15 cellular contexts compared by ENCODE assay signal in genomic region chr10:61682323-61682722, GRCh38. TPM values are rescaled to one million over a fixed set of nuclear protein-coding genes. Genes with fewer than 3 reads are reported as not detected.
DNase-seq lines count a peak whose midpoint lies in the region; ATAC-seq and TF ChIP-seq lines count a peak whose summit lies in the region.
"Had no signal": no experiment of that assay in that cellular context is flagged by ENCODE, and none has a peak within 500 bp of the region (broad histone marks: within the 10 kb centered on the region; RNA-seq: fewer than 3 reads in every experiment).

No MANE protein-coding gene starts in this region.

- H3K36me3 Mint-ChIP-seq in Caco-2 (ENCODE audit: insufficient read depth, unreplicated experiment) (no peaks in the 10 kb centered on the region), glutamatergic neuron (ENCODE audit: unreplicated experiment) (no peaks in the 10 kb centered on the region)
- H3K36me3 Mint-ChIP-seq: CD4-positive, alpha-beta memory T cell had no signal

- no peaks in the 10 kb centered on the region for H4K20me1 ChIP-seq in IMR-90 (ENCODE audit: insufficient read depth, low read length)

- BruUV-seq in Caco-2 (replicated peaks; lab: Mats Ljungman, UMichigan) (no TSS peak), IMR-90 (replicated peaks; lab: Mats Ljungman, UMichigan) (no TSS peak)

- H3K9me3 Mint-ChIP-seq in Caco-2 (ENCODE audit: unreplicated experiment) (no peaks in the 10 kb centered on the region), glutamatergic neuron (ENCODE audit: unreplicated experiment) (no peaks in the 10 kb centered on the region)
- H3K9me3 Mint-ChIP-seq: CD4-positive, alpha-beta memory T cell had no signal

- no peak overlapping the region for H2AFZ ChIP-seq in IMR-90 (replicated peaks; ENCODE audit: low read length, poor library complexity)

- in situ Hi-C loops in IMR-90 (cut with MboI; ENCODE audit: low sequenced_read_pairs), result no loop called here
- in situ Hi-C loops in astrocyte of the cerebellum (cut with HindIII; ENCODE audit: low sequenced_read_pairs), result no loop called here

- H2BK5ac ChIP-seq in IMR-90 (ENCODE audit: low read depth, low read length, poor library complexity, severe bottlenecking), result no peak overlapping the region

- dilution Hi-C loops in IMR-90 (cut with HindIII; ENCODE audit: low sequenced_read_pairs, unreplicated experiment), result no loop called here

- intact Hi-C loops in Caco-2 (cut with micrococcal nuclease; ENCODE audit: unreplicated experiment), result no loop called here
- intact Hi-C loops in IMR-90 (cut with micrococcal nuclease), result no loop called here
- intact Hi-C loops in uterus (cut with DNase I; ENCODE audit: low total_unique reads), result no loop called here

- H3K4ac ChIP-seq in IMR-90 (ENCODE audit: low read depth, low read length), result no peak overlapping the region

- no peak overlapping the region for H2BK15ac ChIP-seq in IMR-90 (ENCODE audit: low read depth, low read length)

- no peak overlapping the region for H2AK9ac ChIP-seq in IMR-90 (replicated peaks; ENCODE audit: low read depth, low read length, poor library complexity)

- H3K4me1 Mint-ChIP-seq in Caco-2 (ENCODE audit: low read depth, unreplicated experiment), result no peaks in the 10 kb centered on the region
- no peaks in the 10 kb centered on the region for H3K4me1 Mint-ChIP-seq in glutamatergic neuron (ENCODE audit: low read depth, unreplicated experiment)
- H3K4me1 Mint-ChIP-seq: CD4-positive, alpha-beta memory T cell had no signal

- TF ChIP-seq RAD21 in IMR-90 (IDR thresholded peaks at IDR 0.05; ENCODE audit: low read length), result no peak

- H3K36me3 ChIP-seq in Caco-2 (ENCODE audit: control insufficient read depth, insufficient read depth, low read length) (no peaks in the 10 kb centered on the region), IMR-90 (ENCODE audit: control insufficient read depth, insufficient read depth, low read length) (no peaks in the 10 kb centered on the region), uterus (no peaks in the 10 kb centered on the region)
- H3K36me3 ChIP-seq: HAP-1 had no signal

- no peak overlapping the region for H3K4me3 ChIP-seq in Caco-2 (ENCODE audit: low read depth, low read length)
- no peak overlapping the region for H3K4me3 ChIP-seq in IMR-90 (ENCODE audit: insufficient read depth, low read depth, low read length)
- H3K4me3 ChIP-seq in astrocyte of the cerebellum (ENCODE audit: low read depth, low read length), result no peak overlapping the region
- no peak overlapping the region for H3K4me3 ChIP-seq in fibroblast of villous mesenchyme (ENCODE audit: low read depth, low read length)
- H3K4me3 ChIP-seq in uterus, result no peak overlapping the region
- H3K4me3 ChIP-seq: HAP-1 had no signal

- H3K4me1 ChIP-seq in Caco-2, result no peaks in the 10 kb centered on the region
- H3K4me1 ChIP-seq in IMR-90 (ENCODE audit: control insufficient read depth, insufficient read depth, low read length), result no peaks in the 10 kb centered on the region
- H3K4me1 ChIP-seq in uterus, result no peaks in the 10 kb centered on the region
- H3K4me1 ChIP-seq: HAP-1 had no signal

- no peak overlapping the region for H3K27ac Mint-ChIP-seq in Caco-2 (ENCODE audit: unreplicated experiment)
- no peak overlapping the region for H3K27ac Mint-ChIP-seq in glutamatergic neuron (ENCODE audit: unreplicated experiment)
- H3K27ac Mint-ChIP-seq: CD4-positive, alpha-beta memory T cell had no signal

- H4K5ac ChIP-seq in IMR-90 (ENCODE audit: low read depth, low read length), result no peak overlapping the region

- TF ChIP-seq CTCF in Caco-2 (IDR thresholded peaks at IDR 0.05; ENCODE audit: insufficient read depth in 1 of 2, low read depth in 1 of 2, low read length in 1 of 2, severe bottlenecking in 1 of 2, unreplicated experiment in 1 of 2) (peak; percentile 37 to 42), IMR-90 (conservative IDR thresholded peaks at IDR 0.05; ENCODE audit: low read depth, low read length) (0 out of 2 replicates have a peak, but pooled peaks have one; percentile 1), astrocyte of the cerebellum (IDR thresholded peaks at IDR 0.05; ENCODE audit: low read depth, low read length, missing control alignments) (peak; percentile 15), fibroblast of villous mesenchyme (IDR thresholded peaks at IDR 0.05; ENCODE audit: insufficient read depth, low read depth, low read length) (peak; percentile 6), glutamatergic neuron (IDR thresholded peaks at IDR 0.05; ENCODE audit: partially characterized antibody, unreplicated experiment) (no peak), uterus (IDR thresholded peaks at IDR 0.05) (no peak)

- H3K56ac ChIP-seq in IMR-90 (ENCODE audit: extremely low read depth, insufficient read depth, low read length), result no peak overlapping the region

- H2AK5ac ChIP-seq in IMR-90 (ENCODE audit: low read depth, low read length), result no peak overlapping the region

- H3K79me1 ChIP-seq in IMR-90 (ENCODE audit: low read depth in 1 of 2, low read length in 2 of 2), result no peaks in the 10 kb centered on the region

- no peak for ATAC-seq in IMR-90 (ENCODE audit: low read depth)

- POLR2A ChIA-PET in Caco-2 (lab: Charles Lee) (no interaction called here), IMR-90 (lab: Charles Lee; ENCODE audit: unreplicated experiment) (no interaction called here)

- no peaks in the 10 kb centered on the region for H3K9me3 ChIP-seq in Caco-2
- H3K9me3 ChIP-seq in IMR-90 (ENCODE audit: control insufficient read depth, insufficient read depth, low read length), result no peaks in the 10 kb centered on the region
- H3K9me3 ChIP-seq in uterus, result no peaks in the 10 kb centered on the region
- H3K9me3 ChIP-seq: HAP-1 had no signal

- WGBS in IMR-90 (ENCODE audit: extremely low coverage in 2 of 2, insufficient read length in 1 of 2), 2 experiments, result no CpG with 5 or more reads among the region's 1 CpG

- no peak overlapping the region for H4K8ac ChIP-seq in IMR-90 (ENCODE audit: low read depth in 2 of 2, low read length in 2 of 2)

- H3K27ac ChIP-seq in IMR-90 (ENCODE audit: insufficient read depth, low read length) (no peak overlapping the region), uterus (no peak overlapping the region)

- H3K23ac ChIP-seq in IMR-90 (ENCODE audit: low read depth, low read length), result no peak overlapping the region

- TF ChIP-seq POLR2A in IMR-90 (IDR thresholded peaks at IDR 0.05; ENCODE audit: low read depth, low read length) (no peak), uterus (IDR thresholded peaks at IDR 0.05) (no peak)

- CTCF ChIA-PET in Caco-2 (lab: Charles Lee) (interaction anchor here (0.6 kb wide), 1 partner anchor 50 kb away, joined by 3 read pairs; no protein-coding TSS in a partner anchor), IMR-90 (lab: Yijun Ruan, JAX) (no interaction called here)

- H3K27me3 Mint-ChIP-seq in Caco-2 (ENCODE audit: insufficient read depth, unreplicated experiment) (peaks cover 7% of the 10 kb centered on the region), glutamatergic neuron (ENCODE audit: unreplicated experiment) (no peaks in the 10 kb centered on the region)

- H2BK120ac ChIP-seq in IMR-90 (ENCODE audit: low read depth, low read length), result no peak overlapping the region

- H3K27me3 ChIP-seq in Caco-2 (replicated peaks; ENCODE audit: control insufficient read depth, insufficient read depth, low read length), result no peaks in the 10 kb centered on the region
- H3K27me3 ChIP-seq in IMR-90 (ENCODE audit: control insufficient read depth, insufficient read depth, low read length), result no peaks in the 10 kb centered on the region
- H3K27me3 ChIP-seq in uterus, result no peaks in the 10 kb centered on the region

- no peak overlapping the region for H2BK20ac ChIP-seq in IMR-90 (ENCODE audit: low read depth, low read length)

- H3K4me2 ChIP-seq in IMR-90 (ENCODE audit: low read depth, low read length), result no peak overlapping the region

- no peak overlapping the region for H3K18ac ChIP-seq in IMR-90 (ENCODE audit: low read depth, low read length)

- H3K9me1 ChIP-seq in IMR-90 (ENCODE audit: insufficient read depth, low read length), result no peaks in the 10 kb centered on the region

- H3K9ac ChIP-seq in IMR-90 (ENCODE audit: low read depth, low read length), result no peak overlapping the region

- no peak overlapping the region for H3K14ac ChIP-seq in IMR-90 (replicated peaks; ENCODE audit: low read depth, low read length)

- H3K4me3 Mint-ChIP-seq in Caco-2 (ENCODE audit: unreplicated experiment) (no peak overlapping the region), glutamatergic neuron (ENCODE audit: unreplicated experiment) (no peak overlapping the region)
- H3K4me3 Mint-ChIP-seq: CD4-positive, alpha-beta memory T cell had no signal

- no peak for DNase-seq in Caco-2
- DNase-seq in IMR-90, result no peak
- DNase-seq in astrocyte of the cerebellum (ENCODE audit: low read depth), result no peak
- DNase-seq in fibroblast of villous mesenchyme (ENCODE audit: low read depth), result no peak
- DNase-seq in glomerular visceral epithelial cell (ENCODE audit: extremely low spot score), result no peak
- no peak for DNase-seq in glutamatergic neuron
- no peak for DNase-seq in uterus
- DNase-seq: CD4-positive, alpha-beta memory T cell; NCI-H1417 treated with DMSO at 0.1 percent for 48 hours; NCI-H1930; NCI-H2171; NCI-H446; NCI-H69; SW 1271 had no signal

- no peak overlapping the region for H4K91ac ChIP-seq in IMR-90 (ENCODE audit: insufficient read depth, low read depth, low read length)

TF ChIP-seq in IMR-90, 13 proteins besides CTCF, POLR2A, EP300 and RAD21 (continues in another document):
- no peak for TF ChIP-seq CEBPB (IDR thresholded peaks at IDR 0.05; ENCODE audit: low read depth, low read length)
- no peak for TF ChIP-seq BHLHE40 (IDR thresholded peaks at IDR 0.05; ENCODE audit: low read depth, low read length)
- no peak for TF ChIP-seq MXI1 (IDR thresholded peaks at IDR 0.05; ENCODE audit: borderline replicate concordance, low read depth, low read length)
- TF ChIP-seq NFE2L2 (IDR thresholded peaks at IDR 0.05; ENCODE audit: low read depth, low read length), result no peak
- TF ChIP-seq CHD1 (IDR thresholded peaks at IDR 0.05; ENCODE audit: low read depth, low read length), result no peak
- no peak for TF ChIP-seq RFX5 (IDR thresholded peaks at IDR 0.05; ENCODE audit: low read depth, low read length)
- no peak for TF ChIP-seq RCOR1 (IDR thresholded peaks at IDR 0.05; ENCODE audit: insufficient replicate concordance, low read length)

RNA-seq across cellular contexts. Expression of gene CABCOCO1, which starts 19.6 kb away (rescaled TPM):
- total RNA-seq in Caco-2 (2022) (not detected in 2 replicates), IMR-90 (2012; rRNA removed) (under 0.01 and 0.18 TPM in 2 replicates), fibroblast of villous mesenchyme (0.43 and 3.2 TPM in 2 replicates), glutamatergic neuron (ENCODE audit: unreplicated experiment) (not detected), uterus (1 to 10 TPM in 2 of 4 donors, not detected in 2; 1.9 to 6.7 TPM)
- 0.19 and 0.31 TPM in 2 replicates for polyA plus RNA-seq in IMR-90 (2012; rRNA removed)
- polyA plus RNA-seq in IMR-90 (2012; cell fraction: cytosol; rRNA removed), result not detected in 2 replicates
- polyA plus RNA-seq in IMR-90 (2012; cell fraction: nucleus; rRNA removed; ENCODE audit: low replicate concordance), result not detected in 2 replicates
- total RNA-seq: CD4-positive, alpha-beta memory T cell had no signal
- polyA plus RNA-seq: CD4-positive, alpha-beta memory T cell had no signal

Comparison
In these comparisons a context has a peak if more than half of its experiments do, and no peak if none do; other contexts are left out.
1. CTCF ChIP-seq: peak in Caco-2 (2 of 2), IMR-90 (single experiment), astrocyte of the cerebellum (single experiment) and fibroblast of villous mesenchyme (single experiment); none in glutamatergic neuron (single experiment) and uterus (0 of 4).